15 cellular contexts compared by ENCODE assay signal in the genomic region with DNA sequence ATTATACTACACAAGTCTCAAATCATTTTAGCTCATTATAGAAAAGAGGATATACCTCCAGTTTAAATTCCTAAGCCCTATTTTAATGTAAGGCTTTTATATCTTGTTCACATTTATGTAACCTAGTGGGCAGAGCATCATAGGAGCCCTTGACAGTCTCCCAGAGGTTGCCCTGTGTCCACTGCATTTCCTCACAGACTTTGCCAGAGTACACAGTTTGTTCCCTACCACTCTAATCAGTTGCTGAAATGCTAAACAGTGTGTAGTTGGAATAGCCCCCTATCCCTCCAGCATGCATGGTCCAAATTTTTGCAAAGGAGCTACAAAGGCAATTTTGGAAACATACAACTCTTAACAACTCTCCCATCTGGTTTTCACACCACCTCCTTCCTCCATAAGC.
DNase-seq lines count a peak whose midpoint lies in the region; ATAC-seq and TF ChIP-seq lines count a peak whose summit lies in the region.
"Had no signal": no experiment of that assay in that cellular context is flagged by ENCODE, and none has a peak within 500 bp of the region (broad histone marks: within the 10 kb centered on the region; RNA-seq: fewer than 3 reads in every experiment).

No MANE protein-coding gene starts in this region.

- peaks cover 22% of the 10 kb centered on the region for H3K36me3 Mint-ChIP-seq in dendritic cell treated with granulocyte-macrophage colony-stimulating factor and Interleukin-4, amounts not matched to agents 40 ng/mL and 50 ng/mL, for 4 days (ENCODE audit: low read depth)
- H3K36me3 Mint-ChIP-seq in CD4-positive, alpha-beta T cell (ENCODE audit: low read depth) = peaks cover 31% of the 10 kb centered on the region

- H4K20me1 ChIP-seq in BLaER1 = no peaks in the 10 kb centered on the region
- H4K20me1 ChIP-seq in BLaER1 treated with 17β-estradiol and CSF1 and Interleukin-3, amounts not matched to agents 10 nM and 100 nM = peaks cover 0 to 68% (median 7%) of the 10 kb centered on the region in 11 experiments; a peak in 9 of 22 replicates

- H3K4me3 ChIP-seq in BLaER1 = no peak overlapping the region
- H3K4me3 ChIP-seq in BLaER1 treated with 17β-estradiol and CSF1 and Interleukin-3, amounts not matched to agents 10 nM and 100 nM = no peak overlapping the region
- H3K4me3 ChIP-seq: GM23338 had no signal

- peak overlapping the region; percentile 79 for H3K4me2 ChIP-seq in BLaER1
- peak overlapping the region; percentile 46 to 82 (median 73) for H3K4me2 ChIP-seq in BLaER1 treated with 17β-estradiol and CSF1 and Interleukin-3, amounts not matched to agents 10 nM and 100 nM
- H3K4me2 ChIP-seq: GM23338 had no signal

- ATAC-seq in HG03439 (IDR thresholded peaks at IDR 0.05; ENCODE audit: unreplicated experiment) = no peak
- no peak for ATAC-seq in CD4-positive, alpha-beta T cell (ENCODE audit: poor library complexity)
- ATAC-seq: GM23338, HCT116 had no signal

- peaks cover 11% of the 10 kb centered on the region for H3K9me3 Mint-ChIP-seq in dendritic cell treated with granulocyte-macrophage colony-stimulating factor and Interleukin-4, amounts not matched to agents 40 ng/mL and 50 ng/mL, for 4 days
- peaks cover 7% of the 10 kb centered on the region for H3K9me3 Mint-ChIP-seq in CD4-positive, alpha-beta T cell

- CTCF ChIA-PET in CD4-positive, alpha-beta T cell (lab: Charles Lee) = no interaction called here

- no peak overlapping the region for H3K9ac ChIP-seq in BLaER1
- H3K9ac ChIP-seq in BLaER1 treated with 17β-estradiol and CSF1 and Interleukin-3, amounts not matched to agents 10 nM and 100 nM = no peak overlapping the region

- no peak overlapping the region for H3K4me3 Mint-ChIP-seq in dendritic cell treated with granulocyte-macrophage colony-stimulating factor and Interleukin-4, amounts not matched to agents 40 ng/mL and 50 ng/mL, for 4 days
- no peak overlapping the region for H3K4me3 Mint-ChIP-seq in CD4-positive, alpha-beta T cell
- H3K4me3 Mint-ChIP-seq: CD14-positive monocyte; CD4-positive, alpha-beta memory T cell; GM23338; H9 had no signal

- DNase-seq in stimulated activated CD4-positive, alpha-beta T cell treated with anti-CD3 and anti-CD28 coated beads, Interleukin-12 subunit alpha, Interleukin-12 subunit beta, amount 100 ng/mL, for 4 hours = no peak
- DNase-seq in CD4-positive, alpha-beta T cell = no peak
- DNase-seq: Calu3; CD4-positive, alpha-beta memory T cell; DMS53; DMS79 treated with DMSO at 0.1 percent for 48 hours; GF-D8; H9 had no signal

- H3K9me3 ChIP-seq in BLaER1 = peaks cover 42% of the 10 kb centered on the region
- peaks cover 39 to 45% (median 42%) of the 10 kb centered on the region in 11 experiments for H3K9me3 ChIP-seq in BLaER1 treated with 17β-estradiol and CSF1 and Interleukin-3, amounts not matched to agents 10 nM and 100 nM (replicated peaks in 1 of 11)
- H3K9me3 ChIP-seq in CD4-positive, alpha-beta T cell (ENCODE audit: control insufficient read depth, low read length) = peaks cover 5% of the 10 kb centered on the region

- intact Hi-C loops in dendritic cell treated with granulocyte-macrophage colony-stimulating factor and Interleukin-4, amounts not matched to agents 40 ng/mL and 50 ng/mL, for 4 days (cut with micrococcal nuclease) = no loop called here
- intact Hi-C loops in CD4-positive, alpha-beta T cell (cut with DNase I, micrococcal nuclease) = no loop called here

- peak overlapping the region; percentile 32 for H3K27ac Mint-ChIP-seq in dendritic cell treated with granulocyte-macrophage colony-stimulating factor and Interleukin-4, amounts not matched to agents 40 ng/mL and 50 ng/mL, for 4 days
- no peak overlapping the region for H3K27ac Mint-ChIP-seq in CD4-positive, alpha-beta T cell
- H3K27ac Mint-ChIP-seq: CD4-positive, alpha-beta memory T cell; GM23338; H9 had no signal

- no peak for TF ChIP-seq CTCF in CD4-positive, alpha-beta T cell (IDR thresholded peaks at IDR 0.05)

- H3K27me3 Mint-ChIP-seq in dendritic cell treated with granulocyte-macrophage colony-stimulating factor and Interleukin-4, amounts not matched to agents 40 ng/mL and 50 ng/mL, for 4 days = no peaks in the 10 kb centered on the region
- no peaks in the 10 kb centered on the region for H3K27me3 Mint-ChIP-seq in CD4-positive, alpha-beta T cell
- H3K27me3 Mint-ChIP-seq: CD4-positive, alpha-beta memory T cell had no signal

- POLR2A ChIA-PET in CD4-positive, alpha-beta T cell (lab: Charles Lee) = no interaction called here

- H3K4me1 Mint-ChIP-seq in dendritic cell treated with granulocyte-macrophage colony-stimulating factor and Interleukin-4, amounts not matched to agents 40 ng/mL and 50 ng/mL, for 4 days (ENCODE audit: low read depth) = peaks cover 14% of the 10 kb centered on the region
- H3K4me1 Mint-ChIP-seq in CD4-positive, alpha-beta T cell (ENCODE audit: low read depth) = no peaks in the 10 kb centered on the region
- H3K4me1 Mint-ChIP-seq: GM23338, H9 had no signal

- peak overlapping the region; percentile 74 for H3K27ac ChIP-seq in BLaER1
- H3K27ac ChIP-seq in BLaER1 treated with 17β-estradiol and CSF1 and Interleukin-3, amounts not matched to agents 10 nM and 100 nM = peak overlapping the region in 3 of 11 experiments; percentile 4 to 73 (median 72); a peak in 4 of 22 replicates
- H3K27ac ChIP-seq in CD4-positive, alpha-beta T cell (ENCODE audit: low read depth, low read length) = no peak overlapping the region

- H3K36me3 ChIP-seq in BLaER1 = peaks cover 38% of the 10 kb centered on the region
- peaks cover 34 to 53% (median 38%) of the 10 kb centered on the region in 11 experiments for H3K36me3 ChIP-seq in BLaER1 treated with 17β-estradiol and CSF1 and Interleukin-3, amounts not matched to agents 10 nM and 100 nM

- H3K27me3 ChIP-seq in BLaER1 = no peaks in the 10 kb centered on the region
- no peaks in the 10 kb centered on the region for H3K27me3 ChIP-seq in BLaER1 treated with 17β-estradiol and CSF1 and Interleukin-3, amounts not matched to agents 10 nM and 100 nM
- H3K27me3 ChIP-seq in CD4-positive, alpha-beta T cell (ENCODE audit: control insufficient read depth, insufficient read depth, low read length) = no peaks in the 10 kb centered on the region

- H3K4me1 ChIP-seq in BLaER1 = peaks cover 50% of the 10 kb centered on the region
- peaks cover 35 to 51% (median 42%) of the 10 kb centered on the region in 10 experiments for H3K4me1 ChIP-seq in BLaER1 treated with 17β-estradiol and CSF1 and Interleukin-3, amounts not matched to agents 10 nM and 100 nM
